15 cellular contexts compared by ENCODE assay signal in the genomic region with DNA sequence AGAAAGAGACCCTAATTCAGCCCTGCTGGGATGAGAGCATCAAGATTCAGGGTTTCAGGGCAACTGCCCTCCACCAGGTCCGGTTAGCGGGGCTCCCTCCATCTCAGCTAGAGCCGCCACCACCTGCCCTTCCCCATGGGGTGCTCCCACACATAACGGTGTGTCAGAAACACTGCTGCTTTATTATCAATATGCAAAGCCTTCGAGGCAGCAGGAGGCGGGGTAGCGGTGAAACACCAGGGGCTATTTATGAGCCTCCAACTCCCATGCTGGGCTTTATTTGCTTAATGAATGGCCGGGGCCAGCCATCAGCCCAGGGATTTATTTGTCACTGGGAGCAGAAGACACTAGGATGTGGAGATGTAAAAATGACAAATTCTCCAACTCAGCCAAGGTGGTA.
A peak's percentile ranks its signal among the peaks of the same experiment; 100 is the strongest.
DNase-seq lines count a peak whose midpoint lies in the region; ATAC-seq lines count a peak whose summit lies in the region.
"Had no signal": no experiment of that assay in that cellular context is flagged by ENCODE, and none has a peak within 500 bp of the region (broad histone marks: within the 10 kb centered on the region; RNA-seq: fewer than 3 reads in every experiment).

No MANE protein-coding gene starts in this region.

- intact Hi-C loops in posterior vena cava (cut with DNase I) = no loop called here

- no peak for ATAC-seq in GM21529 (IDR thresholded peaks at IDR 0.05; ENCODE audit: unreplicated experiment)
- ATAC-seq: GM12878 had no signal

- H3K9me3 Mint-ChIP-seq in T-helper 2 cell treated with Interferon-gamma antibody and Interleukin-4, amounts not matched to agents 5 μg/mL and 100 μg/mL, for 36 hours = no peaks in the 10 kb centered on the region
- H3K9me3 Mint-ChIP-seq: CD8-positive, alpha-beta memory T cell had no signal

- no peak overlapping the region for H3K27ac Mint-ChIP-seq in T-helper 2 cell treated with Interferon-gamma antibody and Interleukin-4, amounts not matched to agents 5 μg/mL and 100 μg/mL, for 36 hours
- H3K27ac Mint-ChIP-seq: CD14-positive monocyte; CD8-positive, alpha-beta memory T cell had no signal

- peak; percentile 40 for DNase-seq in NCI-H146 (lab: John Stamatoyannopoulos, UW)
- DNase-seq in NCI-H146 treated with DMSO at 0.1 percent for 48 hours (lab: John Stamatoyannopoulos, UW; ENCODE audit: unreplicated experiment) = no peak
- peak; percentile 18 for DNase-seq in NCI-H1417 treated with DMSO at 0.1 percent for 48 hours (lab: John Stamatoyannopoulos, UW)
- DNase-seq in NCI-H69 (lab: John Stamatoyannopoulos, UW) = peak; percentile 42
- DNase-seq in posterior vena cava (ENCODE audit: low spot score) = peak; percentile 35
- no peak for DNase-seq in T-helper 2 cell treated with Interferon-gamma antibody and Interleukin-4, amounts not matched to agents 5 μg/mL and 100 μg/mL, for 36 hours (ENCODE audit: low spot score)
- DNase-seq in CD1c-positive myeloid dendritic cell (ENCODE audit: extremely low spot score) = no peak
- DNase-seq: CD8-positive, alpha-beta memory T cell; DMS53; GM23248; H7; IMR-90 had no signal

- H3K4me3 Mint-ChIP-seq in T-helper 2 cell treated with Interferon-gamma antibody and Interleukin-4, amounts not matched to agents 5 μg/mL and 100 μg/mL, for 36 hours = no peak overlapping the region
- H3K4me3 Mint-ChIP-seq: CD14-positive monocyte; CD8-positive, alpha-beta memory T cell had no signal

- H3K36me3 Mint-ChIP-seq in T-helper 2 cell treated with Interferon-gamma antibody and Interleukin-4, amounts not matched to agents 5 μg/mL and 100 μg/mL, for 36 hours (ENCODE audit: low read depth) = no peaks in the 10 kb centered on the region
- H3K36me3 Mint-ChIP-seq: CD14-positive monocyte; CD8-positive, alpha-beta memory T cell had no signal

- no peaks in the 10 kb centered on the region for H3K4me1 Mint-ChIP-seq in T-helper 2 cell treated with Interferon-gamma antibody and Interleukin-4, amounts not matched to agents 5 μg/mL and 100 μg/mL, for 36 hours (ENCODE audit: low read depth)
- H3K4me1 Mint-ChIP-seq: CD8-positive, alpha-beta memory T cell had no signal

- H3K27me3 Mint-ChIP-seq in T-helper 2 cell treated with Interferon-gamma antibody and Interleukin-4, amounts not matched to agents 5 μg/mL and 100 μg/mL, for 36 hours (ENCODE audit: low read depth) = peaks cover under 1% of the 10 kb centered on the region

Comparison
In these comparisons a context has a peak if more than half of its experiments do, and no peak if none do; other contexts are left out.
1. DNase-seq: peak in NCI-H146 (single experiment), NCI-H1417 treated with DMSO at 0.1 percent for 48 hours (single experiment), NCI-H69 (single experiment) and posterior vena cava (single experiment); none in NCI-H146 treated with DMSO at 0.1 percent for 48 hours (single experiment), T-helper 2 cell treated with Interferon-gamma antibody and Interleukin-4, amounts not matched to agents 5 μg/mL and 100 μg/mL, for 36 hours (single experiment) and CD1c-positive myeloid dendritic cell (single experiment).